Comparison of ENCODE assay signal across 8 cellular contexts in genomic region chr14:22872833-22873520, GRCh38. TPM values are rescaled to one million over a fixed set of nuclear protein-coding genes. Genes with fewer than 3 reads are reported as not detected.
DNase-seq lines count a peak whose midpoint lies in the region; ATAC-seq and TF ChIP-seq lines count a peak whose summit lies in the region.

No MANE protein-coding gene starts in this region.

- ATAC-seq in natural killer cell (no peak), HG03469 (IDR thresholded peaks at IDR 0.05; ENCODE audit: unreplicated experiment) (no peak)

- no peaks in the 10 kb centered on the region for H3K27me3 Mint-ChIP-seq in natural killer cell (ENCODE audit: low read depth in 2 of 2)

- peak overlapping the region; percentile 89 for H3K4me3 Mint-ChIP-seq in natural killer cell

- H3K36me3 Mint-ChIP-seq in natural killer cell = no peaks in the 10 kb centered on the region

- H3K27ac ChIP-seq in Karpas-422 (ENCODE audit: low read length) (peak overlapping the region; percentile 91), colonic mucosa (peak overlapping the region; percentile 99)

- peaks cover 8% of the 10 kb centered on the region for H3K79me2 ChIP-seq in Karpas-422 (ENCODE audit: low read length)

- H2AFZ ChIP-seq in Karpas-422 (ENCODE audit: low read length) = peak overlapping the region; percentile 59; the same call in 1 of the 2 replicates

- H3K4me1 Mint-ChIP-seq in natural killer cell = peaks cover 32 to 46% of the 10 kb centered on the region in 2 donors

- peak overlapping the region; percentile 82 for H3K4me3 ChIP-seq in AG10803 (ENCODE audit: low read length)
- H3K4me3 ChIP-seq in Karpas-422 (ENCODE audit: low read length) = peak overlapping the region; percentile 85
- peak overlapping the region; percentile 57 for H3K4me3 ChIP-seq in colonic mucosa

- H3K27ac Mint-ChIP-seq in natural killer cell = peak overlapping the region; percentile 95 to 96

- H3K4me1 ChIP-seq in Karpas-422 (ENCODE audit: low read length) (peaks cover 24% of the 10 kb centered on the region), colonic mucosa (peaks cover 7% of the 10 kb centered on the region)

- no peak for TF ChIP-seq CTCF in AG10803 (conservative IDR thresholded peaks at IDR 0.05; ENCODE audit: low read length)
- TF ChIP-seq CTCF in colonic mucosa (IDR thresholded peaks at IDR 0.05) = no peak
- TF ChIP-seq CTCF in natural killer cell (IDR thresholded peaks at IDR 0.05) = peak; percentile 37

- no peaks in the 10 kb centered on the region for H3K9me3 ChIP-seq in Karpas-422 (ENCODE audit: low read length)
- H3K9me3 ChIP-seq in colonic mucosa = no peaks in the 10 kb centered on the region

- no peaks in the 10 kb centered on the region for H3K27me3 ChIP-seq in Karpas-422 (ENCODE audit: low read length)
- H3K27me3 ChIP-seq in colonic mucosa = no peaks in the 10 kb centered on the region

- intact Hi-C loops in colonic mucosa (cut with DNase I) (no loop called here), natural killer cell (cut with micrococcal nuclease) (loop anchor here (1.0 to 5.0 kb wide), 5 partner anchors 27 to 311 kb away; partner anchors contain the start of genes DAD1, OXA1L and RBM23)

- peak overlapping the region; percentile 91 for H3K4me2 ChIP-seq in Karpas-422 (ENCODE audit: low read depth, low read length, poor library complexity, severe bottlenecking)

- H3K9me2 ChIP-seq in Karpas-422 (replicated peaks; ENCODE audit: insufficient read depth, low read length) = no peaks in the 10 kb centered on the region

- H3K9ac ChIP-seq in Karpas-422 (ENCODE audit: low read length) (peak overlapping the region; percentile 86), colonic mucosa (ENCODE audit: low read depth in 2 of 2, low read length in 2 of 2) (peak overlapping the region; percentile 95 to 98)

- H4K20me1 ChIP-seq in Karpas-422 (ENCODE audit: insufficient read depth, low read depth, low read length) = peaks cover 5% of the 10 kb centered on the region; the same call in 1 of the 2 replicates

- DNase-seq in AG10803 (ENCODE audit: low read depth) (peak; percentile 19), Karpas-422 (no peak), colonic mucosa (no peak), natural killer cell (no peak), hippocampal formation (lab: John Stamatoyannopoulos, UW) (no peak), SIG-M5 treated with dmso at 0.1 percent for 504 hours (lab: John Stamatoyannopoulos, UW; ENCODE audit: unreplicated experiment) (no peak)
- DNase-seq in activated effector memory CD4-positive, alpha-beta T cell treated with Interleukin-2 at 50 U/mL for 16 hours = no peak

- H3K36me3 ChIP-seq in Karpas-422 (ENCODE audit: insufficient read depth, low read length) (peaks cover 5% of the 10 kb centered on the region; the same call in 1 of the 2 replicates), colonic mucosa (peaks cover 37% of the 10 kb centered on the region)

- H3K9me3 Mint-ChIP-seq in natural killer cell = no peaks in the 10 kb centered on the region

RNA-seq across cellular contexts. Expression of gene LRP10, which starts 1.4 kb away (rescaled TPM):
- total RNA-seq in Karpas-422 (2014; rRNA removed; shearing (Covaris generic); ENCODE audit: low replicate concordance) = 34.3 and 43.1 TPM in 2 replicates
- total RNA-seq in colonic mucosa = 100 to 1,000 TPM; 204 to 222 TPM
- 100 to 1,000 TPM in 2 of 3 donors, 10 to 100 TPM in 1; 97.8 to 118 (median 102) TPM for total RNA-seq in natural killer cell

RNA-seq across cellular contexts. Expression of gene REM2, which starts 10.0 kb away (rescaled TPM):
- total RNA-seq in Karpas-422 (2014; rRNA removed; shearing (Covaris generic); ENCODE audit: low replicate concordance) = 0.51 TPM in 1 of 2 replicates, not detected in the other
- total RNA-seq in colonic mucosa (under 1 TPM; 0.24 to 0.30 TPM), natural killer cell (1 to 10 TPM; 4.0 to 8.1 (median 7.9) TPM)

RNA-seq across cellular contexts. Expression of gene MMP14, which starts 36.6 kb away (rescaled TPM):
- total RNA-seq in Karpas-422 (2014; rRNA removed; shearing (Covaris generic); ENCODE audit: low replicate concordance) = 0.72 and 1.9 TPM in 2 replicates
- total RNA-seq in colonic mucosa = 10 to 100 TPM; 59.1 to 82.8 TPM
- 1 to 10 TPM; 1.2 to 1.7 (median 1.4) TPM for total RNA-seq in natural killer cell

RNA-seq across cellular contexts. Expression of gene MRPL52, which starts 43.3 kb away (rescaled TPM):
- total RNA-seq in Karpas-422 (2014; rRNA removed; shearing (Covaris generic); ENCODE audit: low replicate concordance) = 71.3 and 107 TPM in 2 replicates
- total RNA-seq in colonic mucosa (100 to 1,000 TPM in 1 of 2 donors, 10 to 100 TPM in 1; 79.1 to 156 TPM), natural killer cell (10 to 100 TPM; 40.5 to 42.0 (median 41.6) TPM)

RNA-seq across cellular contexts. Expression of gene RBM23, which starts 46.0 kb away (rescaled TPM):
- 67.7 and 79.1 TPM in 2 replicates for total RNA-seq in Karpas-422 (2014; rRNA removed; shearing (Covaris generic); ENCODE audit: low replicate concordance)
- total RNA-seq in colonic mucosa = 10 to 100 TPM; 66.8 to 67.7 TPM
- 100 to 1,000 TPM in 2 of 3 donors, 10 to 100 TPM in 1; 86.4 to 120 (median 108) TPM for total RNA-seq in natural killer cell

Comparison
In these comparisons a context has a peak if more than half of its experiments do, and no peak if none do; other contexts are left out.
1. RNA of gene MMP14, which starts 36.6 kb away (total RNA-seq): 59.1 to 82.8 TPM in colonic mucosa; 0.72 to 1.9 TPM in Karpas-422 and 1.2 to 1.7 TPM in natural killer cell; every median in the first group is over 10 times any median in the second.
2. Peak in every context shown above with its lines, with median percentiles within 50 percentile points of each other: H3K4me3 ChIP-seq.